Comparison of ENCODE assay signal across 27 cellular contexts in genomic region chr17:32780721-32781120, GRCh38.
"Had no signal": no experiment of that assay in that cellular context is flagged by ENCODE, and none has a peak within 500 bp of the region (broad histone marks: within the 10 kb centered on the region; RNA-seq: fewer than 3 reads in every experiment).

No MANE protein-coding gene starts in this region.

- H3K4me3 Mint-ChIP-seq: activated B cell treated with CpG ODN at 0.5 μM for 24 hours; activated CD4-positive, alpha-beta T cell treated with anti-CD3 and anti-CD28 coated beads, Interleukin-2, amount 10 ng/mL, durations not matched to agents 24 days and 14 days; activated CD8-positive, alpha-beta memory T cell treated with anti-CD3 and anti-CD28 coated beads, Interleukin-2, amount 10 ng/mL, durations not matched to agents 7 days and 5 days; activated T-cell treated with anti-CD3 and anti-CD28 coated beads, Interleukin-2, amount 50 U/mL, for 24 hours; activated T-helper 1 cell treated with anti-CD3 and anti-CD28 coated beads, Interleukin-12 subunit alpha, Interleukin-12 subunit beta, Interleukin-2, Interleukin-4 antibody, amounts not matched to agents 30 ng/mL and 10 ng/mL and 1 ng/mL, durations not matched to agents 14 hours and 24 hours and 36 hours had no signal

- H3K36me3 Mint-ChIP-seq: activated CD8-positive, alpha-beta memory T cell treated with anti-CD3 and anti-CD28 coated beads, Interleukin-2, amount 10 ng/mL, durations not matched to agents 7 days and 5 days; activated naive CD4-positive, alpha-beta T cell treated with anti-CD3 and anti-CD28 coated beads, Interleukin-2, amount 50 U/mL, for 72 hours had no signal

- H3K27ac Mint-ChIP-seq: activated B cell treated with CpG ODN at 0.5 μM for 24 hours; activated CD4-positive, alpha-beta T cell treated with anti-CD3 and anti-CD28 coated beads, Interleukin-2, amount 10 ng/mL, durations not matched to agents 24 days and 14 days; activated CD8-positive, alpha-beta memory T cell treated with anti-CD3 and anti-CD28 coated beads, Interleukin-2, amount 10 ng/mL, durations not matched to agents 7 days and 5 days; activated naive CD4-positive, alpha-beta T cell treated with anti-CD3 and anti-CD28 coated beads, Interleukin-2, amount 50 U/mL, for 72 hours; activated T-cell treated with anti-CD3 and anti-CD28 coated beads, Interleukin-2, amount 50 U/mL, for 24 hours; activated T-helper 1 cell treated with anti-CD3 and anti-CD28 coated beads, Interleukin-12 subunit alpha, Interleukin-12 subunit beta, Interleukin-2, Interleukin-4 antibody, amounts not matched to agents 30 ng/mL and 10 ng/mL and 1 ng/mL, durations not matched to agents 14 hours and 24 hours and 36 hours had no signal

- H3K9me3 Mint-ChIP-seq: activated B cell treated with CpG ODN at 0.5 μM for 24 hours; activated CD4-positive, alpha-beta T cell treated with anti-CD3 and anti-CD28 coated beads, Interleukin-2, amount 10 ng/mL, durations not matched to agents 24 days and 14 days; activated naive CD4-positive, alpha-beta T cell treated with anti-CD3 and anti-CD28 coated beads, Interleukin-2, amount 50 U/mL, for 72 hours; activated T-cell treated with anti-CD3 and anti-CD28 coated beads, Interleukin-2, amount 50 U/mL, for 24 hours; activated T-helper 1 cell treated with anti-CD3 and anti-CD28 coated beads, Interleukin-12 subunit alpha, Interleukin-12 subunit beta, Interleukin-2, Interleukin-4 antibody, amounts not matched to agents 30 ng/mL and 10 ng/mL and 1 ng/mL, durations not matched to agents 14 hours and 24 hours and 36 hours had no signal

- DNase-seq: activated B cell treated with CpG ODN at 0.5 μM for 24 hours; activated CD4-positive, alpha-beta T cell treated with anti-CD3 and anti-CD28 coated beads for 1 hour; activated CD4-positive, alpha-beta T cell treated with anti-CD3 and anti-CD28 coated beads, Interleukin-2, amount 10 ng/mL, durations not matched to agents 24 days and 14 days; activated CD4-positive, alpha-beta T cell treated with anti-CD3 and anti-CD28 coated beads, Interleukin-2, amount 50 U/mL, for 48 hours; activated CD8-positive, alpha-beta memory T cell treated with anti-CD3 and anti-CD28 coated beads, Interleukin-2, amount 10 ng/mL, durations not matched to agents 7 days and 5 days; activated effector memory CD4-positive, alpha-beta T cell treated with Interleukin-2 at 50 U/mL for 16 hours; activated naive CD4-positive, alpha-beta T cell treated with Interleukin-2 at 50 U/mL for 16 hours; activated T-cell treated with anti-CD3 and anti-CD28 coated beads, Interleukin-2, amount 50 U/mL, for 24 hours; amygdala; brain microvascular endothelial cell; KG1; MV-4-11; NCI-H1092 treated with DMSO at 0.1 percent for 48 hours; NCI-H1417 treated with DMSO at 0.1 percent for 48 hours; NCI-H1694; NCI-H2029 treated with DMSO at 0.1 percent for 48 hours; NCI-H446; NCI-H524; Peyer's patch; Right ventricle myocardium superior; SJCRH30; SW 1271 had no signal

- H3K4me1 Mint-ChIP-seq: activated CD4-positive, alpha-beta T cell treated with anti-CD3 and anti-CD28 coated beads, Interleukin-2, amount 10 ng/mL, durations not matched to agents 24 days and 14 days had no signal

- ATAC-seq: activated CD8-positive, alpha-beta memory T cell treated with anti-CD3 and anti-CD28 coated beads, Interleukin-2, amount 10 ng/mL, durations not matched to agents 7 days and 5 days; activated naive CD4-positive, alpha-beta T cell treated with anti-CD3 and anti-CD28 coated beads, Interleukin-2, amount 50 U/mL, for 72 hours; SK-N-SH treated with all-trans-retinoic acid at 6 μM for 48 hours had no signal

- H3K27ac ChIP-seq: brain microvascular endothelial cell, cardiac muscle cell, Peyer's patch, RWPE1, SJCRH30 had no signal

- H3K27me3 ChIP-seq: brain microvascular endothelial cell, cardiac muscle cell, Peyer's patch, SJCRH30 had no signal

- H3K27me3 Mint-ChIP-seq: activated B cell treated with CpG ODN at 0.5 μM for 24 hours; activated CD8-positive, alpha-beta memory T cell treated with anti-CD3 and anti-CD28 coated beads, Interleukin-2, amount 10 ng/mL, durations not matched to agents 7 days and 5 days; activated T-cell treated with anti-CD3 and anti-CD28 coated beads, Interleukin-2, amount 50 U/mL, for 24 hours had no signal

- H3K4me3 ChIP-seq: cardiac muscle cell, Peyer's patch, SJCRH30 had no signal

- H3K4me1 ChIP-seq: SJCRH30 had no signal

- H3K9me3 ChIP-seq: Peyer's patch, SJCRH30 had no signal

- H3K36me3 ChIP-seq: brain microvascular endothelial cell, cardiac muscle cell, Peyer's patch, SJCRH30 had no signal
